28 cellular contexts compared by ENCODE assay signal in the genomic region with DNA sequence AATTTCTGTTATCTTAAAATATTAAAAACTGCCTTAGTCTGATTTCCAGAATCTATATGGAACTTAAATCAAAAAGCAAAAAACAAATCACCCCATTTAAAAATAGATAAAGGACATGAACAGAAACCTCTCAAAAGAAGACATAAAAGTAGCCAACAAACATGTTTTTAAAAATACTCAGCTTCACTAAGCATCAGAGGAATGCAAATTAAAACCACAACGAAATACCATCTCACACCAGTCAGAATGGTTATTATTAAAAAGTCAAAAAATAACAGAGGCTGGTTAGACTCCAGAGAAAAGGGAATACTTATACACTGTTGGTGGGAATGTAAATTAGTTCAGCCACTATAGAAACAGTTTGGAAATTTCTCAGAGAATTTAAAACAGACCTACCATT.
DNase-seq lines count a peak whose midpoint lies in the region; FAIRE-seq and TF ChIP-seq lines count a peak whose summit lies in the region.
"Had no signal": no experiment of that assay in that cellular context is flagged by ENCODE, and none has a peak within 500 bp of the region (broad histone marks: within the 10 kb centered on the region; RNA-seq: fewer than 3 reads in every experiment).

No MANE protein-coding gene starts in this region.

- DNase-seq in AG10803 (ENCODE audit: low read depth): peak; percentile 79
- DNase-seq in M059J (ENCODE audit: low read depth): peak; percentile 32
- peak; percentile 25 for DNase-seq in fibroblast of mammary gland (ENCODE audit: low read depth)
- no peak for DNase-seq in osteoblast (ENCODE audit: insufficient read length, low spot score, missing footprints)
- DNase-seq in D721Med (ENCODE audit: insufficient read length, low spot score): no peak
- no peak for DNase-seq in HuH-7 (ENCODE audit: low spot score)
- DNase-seq in ACHN: no peak
- DNase-seq in RKO (ENCODE audit: low spot score): no peak
- DNase-seq: activated CD4-positive, alpha-beta T cell treated with anti-CD3 and anti-CD28 coated beads, Interleukin-2, amount 50 U/mL, for 48 hours; activated naive CD4-positive, alpha-beta T cell; activated naive CD8-positive, alpha-beta T cell treated with anti-CD3 and anti-CD28 coated beads, Interleukin-2, amount 50 U/mL, for 24 hours; BE2C; CD8-positive, alpha-beta memory T cell; foreskin keratinocyte; heart left ventricle; Kasumi-1; kidney glomerular epithelial cell; MV-4-11; NCI-H146; NCI-H226; NCI-H748 treated with DMSO at 0.1 percent for 48 hours; SHP77; stimulated activated naive CD8-positive, alpha-beta T cell treated with anti-CD3 and anti-CD28 coated beads, Interleukin-15, Interleukin-2, amounts not matched to agents 100 U/mL and 50 U/mL, for 24 hours; T-helper 17 cell had no signal

- H3K79me2 ChIP-seq in osteoblast (ENCODE audit: insufficient read depth, low read length): no peaks in the 10 kb centered on the region

- in situ Hi-C loops in ACHN (cut with HindIII; ENCODE audit: low pct_ligation_motif_present, low pct_unique_long_range_greater_than_20kb, low sequenced_read_pairs): no loop called here

- no peaks in the 10 kb centered on the region for H3K9me3 ChIP-seq in osteoblast (ENCODE audit: low read depth, low read length)
- H3K9me3 ChIP-seq: BE2C, thoracic aorta had no signal

- no peak for FAIRE-seq in D721Med (lab: Jason Lieb, UNC)
- FAIRE-seq: A549, endothelial cell of umbilical vein, TTC549 had no signal

- H3K4me1 ChIP-seq in osteoblast (ENCODE audit: insufficient read depth, low read length): no peaks in the 10 kb centered on the region
- H3K4me1 ChIP-seq: A549, BE2C, foreskin keratinocyte, heart left ventricle had no signal

- H2AFZ ChIP-seq in osteoblast (ENCODE audit: low read length): no peak overlapping the region

- H3K27ac ChIP-seq in osteoblast (ENCODE audit: low read depth, low read length): peak overlapping the region; percentile 9
- H3K27ac ChIP-seq: A549, foreskin keratinocyte, heart left ventricle, thoracic aorta had no signal

- TF ChIP-seq CTCF in AG10803 (conservative IDR thresholded peaks at IDR 0.05; ENCODE audit: low read length) (no peak), fibroblast of mammary gland (conservative IDR thresholded peaks at IDR 0.05; ENCODE audit: control insufficient read depth, insufficient read depth, low read depth, low read length) (no peak), osteoblast (IDR thresholded peaks at IDR 0.05; ENCODE audit: extremely low read depth, low read depth, low read length) (no peak), D721Med (IDR thresholded peaks at IDR 0.05; ENCODE audit: insufficient read depth, missing control alignments) (no peak)

- H3K4me2 ChIP-seq in osteoblast (ENCODE audit: insufficient read depth, low read length): peak overlapping the region; percentile 41
- H3K4me2 ChIP-seq: A549 had no signal

- no peak overlapping the region for H3K4me3 ChIP-seq in AG10803 (ENCODE audit: low read length)
- H3K4me3 ChIP-seq in fibroblast of mammary gland (ENCODE audit: control insufficient read depth, low read depth, low read length): no peak overlapping the region
- no peak overlapping the region for H3K4me3 ChIP-seq in osteoblast (ENCODE audit: insufficient read depth, low read length)
- H3K4me3 ChIP-seq: A549, heart left ventricle, thoracic aorta had no signal

- H4K20me1 ChIP-seq in osteoblast (ENCODE audit: insufficient read depth, low read length): no peaks in the 10 kb centered on the region

- no peaks in the 10 kb centered on the region for H3K27me3 ChIP-seq in osteoblast (ENCODE audit: insufficient read depth, low read length)
- H3K27me3 ChIP-seq: BE2C, foreskin keratinocyte, heart left ventricle had no signal

- H3K36me3 ChIP-seq in osteoblast (ENCODE audit: insufficient read depth, low read length): no peaks in the 10 kb centered on the region
- H3K36me3 ChIP-seq: BE2C, heart left ventricle, thoracic aorta had no signal

Comparison
In these comparisons a context has a peak if more than half of its experiments do, and no peak if none do; other contexts are left out.
1. DNase-seq: peak in AG10803 (single experiment), M059J (single experiment) and fibroblast of mammary gland (single experiment); none in osteoblast (single experiment), D721Med (single experiment), HuH-7 (single experiment), ACHN (single experiment) and RKO (single experiment).